In genomic region chr12:2813214-2813554, GRCh38 we compare ENCODE assay signal across 9 cellular contexts. TPM values are rescaled to one million over a fixed set of nuclear protein-coding genes. Genes with fewer than 3 reads are reported as not detected.
DNase-seq lines count a peak whose midpoint lies in the region; ATAC-seq, FAIRE-seq and TF ChIP-seq lines count a peak whose summit lies in the region.
"Had no signal": no experiment of that assay in that cellular context is flagged by ENCODE, and none has a peak within 500 bp of the region (broad histone marks: within the 10 kb centered on the region; RNA-seq: fewer than 3 reads in every experiment).

No MANE protein-coding gene starts in this region.

- no peak for DNase-seq in hepatocyte (ENCODE audit: low spot score)
- DNase-seq in small intestine = no peak
- no peak for DNase-seq in NCI-H2029 (lab: John Stamatoyannopoulos, UW)
- DNase-seq in DMS53 treated with DMSO at 0.1 percent for 48 hours (lab: John Stamatoyannopoulos, UW; ENCODE audit: unreplicated experiment) = no peak
- no peak for DNase-seq in NOMO-1 treated with dmso at 0.1 percent for 144 hours (lab: John Stamatoyannopoulos, UW; ENCODE audit: unreplicated experiment)

- no peak for TF ChIP-seq CTCF in WI38 (IDR thresholded peaks at IDR 0.05; ENCODE audit: low read depth, low read length)
- no peak for TF ChIP-seq CTCF in hepatocyte (IDR thresholded peaks at IDR 0.05; ENCODE audit: poor library complexity)

- peak overlapping the region; percentile 94 for H3K27ac ChIP-seq in hepatocyte
- H3K27ac ChIP-seq in small intestine (ENCODE audit: low read depth in 1 of 2, low read length in 1 of 2) = peak overlapping the region; percentile 90 to 95

- peaks cover 4% of the 10 kb centered on the region for H3K4me1 ChIP-seq in hepatocyte (ENCODE audit: insufficient read depth)
- H3K4me1 ChIP-seq in small intestine (ENCODE audit: control insufficient read depth in 2 of 2, insufficient read depth in 1 of 2, low read depth in 1 of 2, low read length in 1 of 2) = no peaks in the 10 kb centered on the region

- H3K27me3 ChIP-seq in hepatocyte (no peaks in the 10 kb centered on the region), small intestine (ENCODE audit: control insufficient read depth in 2 of 2, insufficient read depth in 2 of 2, low read length in 2 of 2) (no peaks in the 10 kb centered on the region)

- peak overlapping the region; percentile 85 for H3K4me2 ChIP-seq in hepatocyte

- H2AFZ ChIP-seq in hepatocyte = peak overlapping the region; percentile 52

- peaks cover 27% of the 10 kb centered on the region for H3K79me2 ChIP-seq in hepatocyte

- H4K20me1 ChIP-seq in hepatocyte (ENCODE audit: insufficient read depth, poor library complexity, severe bottlenecking) = no peaks in the 10 kb centered on the region

- H3K9me3 ChIP-seq in hepatocyte (ENCODE audit: low read depth) (no peaks in the 10 kb centered on the region), small intestine (ENCODE audit: control insufficient read depth, low read depth) (no peaks in the 10 kb centered on the region)

- H3K9me2 ChIP-seq in hepatocyte (replicated peaks; ENCODE audit: insufficient read depth) = no peaks in the 10 kb centered on the region

- peak overlapping the region; percentile 82 for H3K4me3 ChIP-seq in WI38 (ENCODE audit: low read depth, low read length)
- H3K4me3 ChIP-seq in hepatocyte = peak overlapping the region; percentile 57
- H3K4me3 ChIP-seq in small intestine (ENCODE audit: low read depth in 1 of 2, low read length in 2 of 2) = peak overlapping the region; percentile 31 to 79

- WGBS in hepatocyte (ENCODE audit: low lambda C conversion rate, missing lambda C conversion rate) = 10% methylated on average over 4 of the region's 4 CpGs
- WGBS in small intestine, 3 donors = 2 to 4% (median 3%) methylated on average over 4 of the region's 4 CpGs

- FAIRE-seq in small intestine (lab: Jason Lieb, UNC) = no peak

- H3K36me3 ChIP-seq in hepatocyte (replicated peaks; ENCODE audit: insufficient read depth, low read depth) = no peaks in the 10 kb centered on the region
- H3K36me3 ChIP-seq in small intestine (ENCODE audit: control insufficient read depth in 2 of 2, insufficient read depth in 2 of 2, low read length in 2 of 2) = peaks cover 4% of the 10 kb centered on the region in 2 donors

- peak; percentile 8 for ATAC-seq in GM21723 (IDR thresholded peaks at IDR 0.05; ENCODE audit: unreplicated experiment)
- ATAC-seq in activated CD4-positive, CD25-positive, alpha-beta regulatory T cell treated with anti-CD3 and anti-CD28 coated beads, Interleukin-2, amount 50 U/mL, for 24 hours = no peak

RNA-seq across cellular contexts. Expression of gene ITFG2, which starts 0.7 kb away (rescaled TPM):
- total RNA-seq in hepatocyte = 19.5 and 20.9 TPM in 2 replicates
- polyA plus RNA-seq in hepatocyte = 23.5 and 31.7 TPM in 2 replicates
- 10 to 100 TPM; 17.0 to 27.0 (median 17.7) TPM for polyA plus RNA-seq in small intestine

RNA-seq across cellular contexts. Expression of gene FKBP4, which starts 18.4 kb away (rescaled TPM):
- 46.4 and 52.1 TPM in 2 replicates for total RNA-seq in hepatocyte
- polyA plus RNA-seq in hepatocyte = 70.9 and 77.9 TPM in 2 replicates
- polyA plus RNA-seq in small intestine = 10 to 100 TPM; 20.3 to 37.0 (median 31.8) TPM

RNA-seq across cellular contexts. Expression of gene NRIP2, which starts 21.7 kb away (rescaled TPM):
- not detected in 2 replicates for total RNA-seq in hepatocyte
- 0.30 and 0.95 TPM in 2 replicates for polyA plus RNA-seq in hepatocyte
- 1 to 10 TPM in 1 of 3 donors, under 1 TPM in 1, not detected in 1; 0.22 to 3.1 TPM for polyA plus RNA-seq in small intestine
- total RNA-seq: M059J had no signal

RNA-seq across cellular contexts. Expression of gene TEX52, which starts 43.7 kb away (rescaled TPM):
- total RNA-seq in hepatocyte = not detected in 2 replicates
- polyA plus RNA-seq in hepatocyte (not detected in 2 replicates), small intestine (under 1 TPM in 1 of 3 donors, not detected in 2; 0.22 TPM)
- total RNA-seq: M059J had no signal
